In the genomic region with DNA sequence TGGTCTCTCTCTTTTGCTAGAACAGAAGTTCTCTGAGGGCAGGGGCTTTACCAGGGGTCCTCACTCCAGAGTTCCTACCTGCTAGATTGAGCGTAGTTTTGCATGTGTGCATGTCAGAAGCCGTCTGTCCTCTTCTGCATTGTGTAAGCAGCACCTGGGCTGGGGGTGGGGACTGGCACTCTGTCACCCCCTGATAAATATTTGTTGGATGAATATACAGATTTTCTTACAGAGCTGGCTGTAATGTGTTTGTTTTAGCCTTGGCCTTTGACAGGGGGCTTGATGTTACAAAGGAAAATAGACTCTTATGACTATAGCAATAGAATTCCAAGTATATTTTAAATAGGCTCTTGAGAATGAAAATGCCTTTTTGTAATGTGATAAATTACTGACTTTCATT, we compare ENCODE assay signal across 1 cellular context.
TF ChIP-seq lines count a peak whose summit lies in the region.

No MANE protein-coding gene starts in this region.

TF ChIP-seq in IMR-90, 13 proteins besides CTCF, POLR2A, EP300 and RAD21:
- no peak for TF ChIP-seq CEBPB (IDR thresholded peaks at IDR 0.05; ENCODE audit: low read depth, low read length)
- TF ChIP-seq, protein P1, sequence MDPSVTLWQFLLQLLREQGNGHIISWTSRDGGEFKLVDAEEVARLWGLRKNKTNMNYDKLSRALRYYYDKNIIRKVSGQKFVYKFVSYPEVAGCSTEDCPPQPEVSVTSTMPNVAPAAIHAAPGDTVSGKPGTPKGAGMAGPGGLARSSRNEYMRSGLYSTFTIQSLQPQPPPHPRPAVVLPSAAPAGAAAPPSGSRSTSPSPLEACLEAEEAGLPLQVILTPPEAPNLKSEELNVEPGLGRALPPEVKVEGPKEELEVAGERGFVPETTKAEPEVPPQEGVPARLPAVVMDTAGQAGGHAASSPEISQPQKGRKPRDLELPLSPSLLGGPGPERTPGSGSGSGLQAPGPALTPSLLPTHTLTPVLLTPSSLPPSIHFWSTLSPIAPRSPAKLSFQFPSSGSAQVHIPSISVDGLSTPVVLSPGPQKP (IDR thresholded peaks at IDR 0.05; ENCODE audit: borderline replicate concordance, low read depth, low read length) = no peak
